ENCODE assay signal across 29 cellular contexts in genomic region chr3:86251781-86252180, GRCh38.
"Had no signal": no experiment of that assay in that cellular context is flagged by ENCODE, and none has a peak within 500 bp of the region (broad histone marks: within the 10 kb centered on the region; RNA-seq: fewer than 3 reads in every experiment).

No MANE protein-coding gene starts in this region.

- H3K4me3 ChIP-seq: adrenal gland, body of pancreas, esophagus muscularis mucosa, gastrocnemius medialis, heart left ventricle had no signal

- H3K27ac ChIP-seq: adrenal gland, body of pancreas, esophagus muscularis mucosa, foreskin keratinocyte, gastrocnemius medialis, heart left ventricle had no signal

- H3K36me3 ChIP-seq: adrenal gland, esophagus muscularis mucosa, gastrocnemius medialis, heart left ventricle had no signal

- H3K9me3 ChIP-seq: adrenal gland, body of pancreas, esophagus muscularis mucosa, gastrocnemius medialis had no signal

- DNase-seq: activated CD4-positive, alpha-beta memory T cell treated with anti-CD3 and anti-CD28 coated beads for 36 hours; activated CD4-positive, alpha-beta T cell treated with anti-CD3 and anti-CD28 coated beads for 36 hours; activated CD4-positive, alpha-beta T cell treated with anti-CD3 and anti-CD28 coated beads, Interleukin-2, amount 10 ng/mL, durations not matched to agents 24 days and 14 days; activated CD4-positive, CD25-positive, alpha-beta regulatory T cell; activated CD4-positive, CD25-positive, alpha-beta regulatory T cell treated with anti-CD3 and anti-CD28 coated beads, Interleukin-2, amount 50 U/mL, for 72 hours; activated CD8-positive, alpha-beta memory T cell treated with anti-CD3 and anti-CD28 coated beads, Interleukin-2, amount 10 ng/mL, durations not matched to agents 7 days and 5 days; activated CD8-positive, alpha-beta memory T cell treated with anti-CD3 and anti-CD28 coated beads, Interleukin-2, amount 50 U/mL, for 4 hours; activated CD8-positive, alpha-beta T cell treated with anti-CD3 and anti-CD28 coated beads, Interleukin-2, amount 10 ng/mL, durations not matched to agents 7 days and 5 days; activated effector memory CD4-positive, alpha-beta T cell treated with anti-CD3 and anti-CD28 coated beads, Interleukin-2, amount 50 U/mL, for 16 hours; activated naive CD4-positive, alpha-beta T cell treated with anti-CD3 and anti-CD28 coated beads for 36 hours; activated naive CD8-positive, alpha-beta T cell treated with anti-CD3 and anti-CD28 coated beads for 36 hours; activated naive CD8-positive, alpha-beta T cell treated with anti-CD3 and anti-CD28 coated beads, Interleukin-2, amount 50 U/mL, for 24 hours; activated T-cell treated with anti-CD3 and anti-CD28 coated beads, Interleukin-2, amount 50 U/mL, for 1 hour; activated T-cell treated with anti-CD3 and anti-CD28 coated beads, Interleukin-2, amount 50 U/mL, for 48 hours; adrenal gland; amygdala; aorta; body of pancreas; caudate nucleus; cortex of kidney; dermis blood vessel endothelial cell; effector CD4-positive, alpha-beta T cell; effector memory CD8-positive, alpha-beta T cell; erythroblast; foreskin keratinocyte; gastrocnemius medialis; glutamatergic neuron; heart left ventricle had no signal

- H3K27me3 ChIP-seq: adrenal gland, body of pancreas, esophagus muscularis mucosa, foreskin keratinocyte, gastrocnemius medialis, heart left ventricle had no signal
